Comparison of ENCODE assay signal across 13 cellular contexts in the genomic region with DNA sequence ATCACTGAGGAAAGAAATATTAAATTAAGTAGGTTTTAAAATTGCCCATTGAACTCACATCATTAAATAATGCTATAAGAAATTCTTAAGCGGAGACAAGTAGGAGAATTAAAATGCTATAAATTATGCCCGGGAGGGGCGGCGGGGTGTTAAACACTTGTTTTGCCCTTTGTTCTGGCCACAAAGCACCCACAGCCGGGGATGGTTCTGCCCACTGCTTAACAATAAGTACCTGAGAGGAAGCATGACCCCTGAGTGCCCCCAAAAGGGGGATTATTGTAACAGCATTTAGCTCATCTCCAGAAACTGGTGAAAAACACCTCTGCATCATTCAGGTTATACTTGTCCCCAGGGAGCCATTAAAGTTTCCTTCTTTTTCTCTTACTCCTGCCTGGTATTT.
DNase-seq lines count a peak whose midpoint lies in the region; ATAC-seq and TF ChIP-seq lines count a peak whose summit lies in the region.
"Had no signal": no experiment of that assay in that cellular context is flagged by ENCODE, and none has a peak within 500 bp of the region (broad histone marks: within the 10 kb centered on the region; RNA-seq: fewer than 3 reads in every experiment).

No MANE protein-coding gene starts in this region.

- DNase-seq in islet precursor cell (peak; percentile 56), gastrocnemius medialis (no peak), ureter (ENCODE audit: low spot score) (no peak)
- DNase-seq in stimulated activated CD4-positive, alpha-beta T cell treated with anti-CD3 and anti-CD28 coated beads, Interleukin-2, amount 100 ng/mL, for 24 hours, result no peak
- DNase-seq in central memory CD4-positive, alpha-beta T cell, result no peak
- DNase-seq: activated gamma-delta T cell, MV-4-11, natural killer cell, testis had no signal

- no peaks in the 10 kb centered on the region for H3K9me2 ChIP-seq in DOHH2 (replicated peaks; ENCODE audit: control insufficient read depth, low read length)
- H3K9me2 ChIP-seq in Loucy (replicated peaks; ENCODE audit: low read depth, low read length), result no peaks in the 10 kb centered on the region
- H3K9me2 ChIP-seq in OCI-LY1 (ENCODE audit: low read depth, low read length), result no peaks in the 10 kb centered on the region

- no peaks in the 10 kb centered on the region for H4K20me1 ChIP-seq in DOHH2 (ENCODE audit: control insufficient read depth, insufficient read depth, low read depth, low read length)
- H4K20me1 ChIP-seq in Loucy (ENCODE audit: insufficient read depth, low read length, poor library complexity, severe bottlenecking), result no peaks in the 10 kb centered on the region
- H4K20me1 ChIP-seq in OCI-LY1 (ENCODE audit: insufficient read depth, low read length), result no peaks in the 10 kb centered on the region

- H3K27me3 ChIP-seq in DOHH2 (ENCODE audit: control insufficient read depth, low read length) (no peaks in the 10 kb centered on the region), Loucy (ENCODE audit: insufficient read depth, low read length, poor library complexity, severe bottlenecking) (no peaks in the 10 kb centered on the region), OCI-LY1 (ENCODE audit: insufficient read depth, low read length) (no peaks in the 10 kb centered on the region; the same call in 1 of the 2 replicates), gastrocnemius medialis (no peaks in the 10 kb centered on the region)
- H3K27me3 ChIP-seq: testis had no signal

- H3K79me2 ChIP-seq in DOHH2 (ENCODE audit: control insufficient read depth, low read length), result no peaks in the 10 kb centered on the region
- H3K79me2 ChIP-seq in Loucy (ENCODE audit: insufficient read depth, low read length), result no peaks in the 10 kb centered on the region
- H3K79me2 ChIP-seq in OCI-LY1 (ENCODE audit: insufficient read depth, low read length), result no peaks in the 10 kb centered on the region

- H3K9me3 ChIP-seq in DOHH2 (ENCODE audit: control insufficient read depth, insufficient read depth, low read length) (no peaks in the 10 kb centered on the region), Loucy (ENCODE audit: insufficient read depth, low read depth, low read length) (no peaks in the 10 kb centered on the region), OCI-LY1 (ENCODE audit: low read length) (no peaks in the 10 kb centered on the region), gastrocnemius medialis (no peaks in the 10 kb centered on the region)
- H3K9me3 ChIP-seq: testis had no signal

- no peak overlapping the region for H2AFZ ChIP-seq in Loucy (ENCODE audit: low read length)
- H2AFZ ChIP-seq in OCI-LY1 (ENCODE audit: low read length), result no peak overlapping the region

- TF ChIP-seq CTCF in DOHH2 (IDR thresholded peaks at IDR 0.05; ENCODE audit: low read depth, low read length, poor library complexity, severe bottlenecking) (peak; percentile 50), Loucy (conservative IDR thresholded peaks at IDR 0.05; ENCODE audit: low read length) (peak; percentile 67), OCI-LY1 (IDR thresholded peaks at IDR 0.05; ENCODE audit: low read length) (peak; percentile 66), gastrocnemius medialis (IDR thresholded peaks at IDR 0.05 in 4 of 5, conservative IDR thresholded peaks at IDR 0.05 in 1 of 5) (no peak)

- intact Hi-C loops in gastrocnemius medialis (cut with DNase I; ENCODE audit: low total_unique reads), result no loop called here

- H3K27ac ChIP-seq in DOHH2 (ENCODE audit: low read depth, low read length) (no peak overlapping the region), OCI-LY1 (ENCODE audit: low read depth, low read length, poor library complexity, severe bottlenecking) (no peak overlapping the region), gastrocnemius medialis (no peak overlapping the region)
- H3K27ac ChIP-seq: testis had no signal

- H3K4me2 ChIP-seq in DOHH2 (ENCODE audit: low read length) (no peak overlapping the region), Loucy (ENCODE audit: low read depth, low read length, poor library complexity, severe bottlenecking) (no peak overlapping the region), OCI-LY1 (ENCODE audit: low read length) (no peak overlapping the region)

- H3K4me1 ChIP-seq in DOHH2 (ENCODE audit: control insufficient read depth, low read length) (no peaks in the 10 kb centered on the region), Loucy (ENCODE audit: insufficient read depth, low read length, poor library complexity, severe bottlenecking) (peaks cover 8% of the 10 kb centered on the region), OCI-LY1 (ENCODE audit: insufficient read depth, low read length, severe bottlenecking) (no peaks in the 10 kb centered on the region), gastrocnemius medialis (no peaks in the 10 kb centered on the region)
- H3K4me1 ChIP-seq: testis had no signal

- no peak for ATAC-seq in gastrocnemius medialis
- ATAC-seq: natural killer cell had no signal

- no peak for TF ChIP-seq POLR2A in gastrocnemius medialis (IDR thresholded peaks at IDR 0.05)

- H3F3A ChIP-seq in DOHH2 (ENCODE audit: control insufficient read depth, insufficient read depth), result no peaks in the 10 kb centered on the region
- no peaks in the 10 kb centered on the region for H3F3A ChIP-seq in Loucy (ENCODE audit: low read depth)
- no peaks in the 10 kb centered on the region for H3F3A ChIP-seq in OCI-LY1 (ENCODE audit: insufficient read depth, low read length)

- H3K36me3 ChIP-seq in DOHH2 (ENCODE audit: control insufficient read depth, low read length) (no peaks in the 10 kb centered on the region), Loucy (ENCODE audit: insufficient read depth, low read length) (no peaks in the 10 kb centered on the region), OCI-LY1 (ENCODE audit: insufficient read depth, low read length) (no peaks in the 10 kb centered on the region), gastrocnemius medialis (no peaks in the 10 kb centered on the region)

- in situ Hi-C loops in gastrocnemius medialis (cut with MboI; ENCODE audit: low sequenced_read_pairs in 4 of 4), result no loop called here

- H3K9ac ChIP-seq in Loucy (ENCODE audit: low read depth, low read length, poor library complexity, severe bottlenecking), result no peak overlapping the region
- H3K9ac ChIP-seq in OCI-LY1 (ENCODE audit: low read length), result no peak overlapping the region

- no peak overlapping the region for H3K4me3 ChIP-seq in DOHH2 (ENCODE audit: low read length)
- no peak overlapping the region for H3K4me3 ChIP-seq in Loucy (ENCODE audit: low read length, poor library complexity, severe bottlenecking)
- H3K4me3 ChIP-seq in OCI-LY1 (ENCODE audit: low read depth, low read length, poor library complexity, severe bottlenecking), result no peak overlapping the region
- H3K4me3 ChIP-seq in gastrocnemius medialis, result no peak overlapping the region
- H3K4me3 ChIP-seq: lung, testis had no signal

Comparison
In these comparisons a context has a peak if more than half of its experiments do, and no peak if none do; other contexts are left out.
1. CTCF ChIP-seq: peak in DOHH2 (single experiment), Loucy (single experiment) and OCI-LY1 (single experiment); none in gastrocnemius medialis (0 of 5).